20 cellular contexts compared by ENCODE assay signal in the genomic region with DNA sequence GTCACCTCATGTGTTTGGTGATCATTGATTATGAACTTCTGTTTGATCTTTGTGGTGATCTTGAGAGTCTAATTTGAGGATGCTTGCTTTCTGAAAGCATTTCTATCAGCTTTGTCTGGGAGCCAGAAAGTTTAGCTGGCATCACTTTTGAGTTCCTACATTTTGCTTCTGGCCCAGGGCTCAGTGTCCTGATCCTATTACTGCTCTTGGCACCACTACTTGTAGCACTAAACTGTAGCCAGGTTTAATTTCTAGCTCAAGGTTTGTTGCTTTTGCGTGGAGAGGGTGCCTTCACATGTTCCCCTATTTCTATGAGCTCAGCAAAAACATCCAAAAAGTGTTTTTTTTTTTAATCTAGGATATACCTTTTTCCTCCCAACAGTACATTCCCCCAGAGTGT. TPM values are rescaled to one million over a fixed set of nuclear protein-coding genes. Genes with fewer than 3 reads are reported as not detected.
DNase-seq lines count a peak whose midpoint lies in the region; ATAC-seq, FAIRE-seq and TF ChIP-seq lines count a peak whose summit lies in the region.
"Had no signal": no experiment of that assay in that cellular context is flagged by ENCODE, and none has a peak within 500 bp of the region (broad histone marks: within the 10 kb centered on the region; RNA-seq: fewer than 3 reads in every experiment).

No MANE protein-coding gene starts in this region.

- intact Hi-C loops in Right ventricle myocardium superior (cut with DNase I) = no loop called here
- intact Hi-C loops in right cardiac atrium (cut with DNase I) = no loop called here
- intact Hi-C loops in IMR-90 (cut with micrococcal nuclease) = loop anchor here (10.0 kb wide), 1 partner anchor 578 kb away; no protein-coding TSS in a partner anchor
- intact Hi-C loops in K562 (cut with micrococcal nuclease) = loop anchor here (10.0 kb wide), 1 partner anchor 292 kb away; no protein-coding TSS in a partner anchor

- CTCF ChIA-PET in IMR-90 (lab: Yijun Ruan, JAX) = interaction anchor here (0.9 kb wide), 1 partner anchor 106 kb away, joined by 3 read pairs; no protein-coding TSS in a partner anchor
- CTCF ChIA-PET in K562 (lab: Yijun Ruan, JAX; ENCODE audit: low intra/inter-chr PET ratio) = interaction anchor here (1.5 kb wide), 1 partner anchor 106 kb away, joined by 5 read pairs; no protein-coding TSS in a partner anchor

- H2BK120ac ChIP-seq in IMR-90 (ENCODE audit: low read depth, low read length) (no peak overlapping the region), trophoblast cell (ENCODE audit: insufficient read depth, low read length, poor library complexity) (no peak overlapping the region)

- no peak overlapping the region for H4K5ac ChIP-seq in IMR-90 (ENCODE audit: low read depth, low read length)

- dilution Hi-C loops in IMR-90 (cut with HindIII; ENCODE audit: low sequenced_read_pairs, unreplicated experiment) = no loop called here

- H3K56ac ChIP-seq in IMR-90 (ENCODE audit: extremely low read depth, insufficient read depth, low read length) = no peak overlapping the region

- H3K79me1 ChIP-seq in IMR-90 (ENCODE audit: low read depth in 1 of 2, low read length in 2 of 2) = peaks cover 12 to 52% of the 10 kb centered on the region in 2 experiments
- H3K79me1 ChIP-seq in trophoblast cell (ENCODE audit: low read length) = no peaks in the 10 kb centered on the region

- no peak overlapping the region for H2BK20ac ChIP-seq in IMR-90 (ENCODE audit: low read depth, low read length)

- H3K79me2 ChIP-seq in K562 (ENCODE audit: control insufficient read depth, insufficient read depth, low read length) (peaks cover 93% of the 10 kb centered on the region), trophoblast cell (ENCODE audit: control insufficient read depth, insufficient read depth, low read length, poor library complexity) (peaks cover 1% of the 10 kb centered on the region)

- WGBS in right cardiac atrium = 75% methylated on average over 1 of the region's 1 CpG
- WGBS in IMR-90 (ENCODE audit: extremely low coverage in 2 of 2, insufficient read length in 1 of 2), 2 experiments = no CpG with 5 or more reads among the region's 1 CpG
- 100% methylated on average over 1 of the region's 1 CpG for WGBS in K562 (ENCODE audit: insufficient coverage, low coverage, missing lambda C conversion rate)
- WGBS in trophoblast cell (ENCODE audit: extremely low coverage, insufficient coverage, insufficient read length) = no CpG with 5 or more reads among the region's 1 CpG

- H3K9ac ChIP-seq in IMR-90 (ENCODE audit: low read depth, low read length) = no peak overlapping the region
- H3K9ac ChIP-seq in K562 (ENCODE audit: insufficient read depth in 1 of 2, low read depth in 2 of 2, low read length in 2 of 2) = no peak overlapping the region
- no peak overlapping the region for H3K9ac ChIP-seq in trophoblast cell (ENCODE audit: low read length)
- H3K9ac ChIP-seq: GM23248 had no signal

- DNase-seq in Right ventricle myocardium superior = no peak
- DNase-seq in right cardiac atrium = no peak
- DNase-seq in IMR-90 = no peak
- DNase-seq in K562 (ENCODE audit: extremely low read depth in 1 of 4, low spot score in 3 of 4) = no peak
- DNase-seq in trophoblast cell = no peak
- DNase-seq in 8988T = no peak
- no peak for DNase-seq in RKO (ENCODE audit: low spot score)
- DNase-seq: ACHN; BE2C; C1 segment of cervical spinal cord; Caco-2; CD4-positive, alpha-beta T cell; DMS79 treated with DMSO at 0.1 percent for 48 hours; GM23248; KBM-7 had no signal

- POLR2A ChIA-PET in IMR-90 (lab: Charles Lee; ENCODE audit: unreplicated experiment) = no interaction called here
- POLR2A ChIA-PET in K562 (lab: Yijun Ruan, JAX) = interaction anchor here (0.6 to 1.8 kb wide), 6 partner anchors 13 to 416 kb away, joined by 3 to 5 read pairs (median 3); no protein-coding TSS in a partner anchor

- H3K4me3 ChIP-seq in right cardiac atrium (ENCODE audit: low read length) = no peak overlapping the region
- H3K4me3 ChIP-seq in IMR-90 (ENCODE audit: insufficient read depth, low read depth, low read length) = no peak overlapping the region
- no peak overlapping the region for H3K4me3 ChIP-seq in K562
- H3K4me3 ChIP-seq in trophoblast cell (ENCODE audit: low read depth, low read length) = no peak overlapping the region
- H3K4me3 ChIP-seq: GM23248, HAP-1 had no signal

- no peak overlapping the region for H3K18ac ChIP-seq in IMR-90 (ENCODE audit: low read depth, low read length)
- no peak overlapping the region for H3K18ac ChIP-seq in trophoblast cell (ENCODE audit: low read length)

- TF ChIP-seq EP300 in K562 (IDR thresholded peaks at IDR 0.05; ENCODE audit: low read length) = no peak

- H2AK5ac ChIP-seq in IMR-90 (ENCODE audit: low read depth, low read length) (no peak overlapping the region), trophoblast cell (ENCODE audit: low read length) (no peak overlapping the region)

- H3K9me3 ChIP-seq in right cardiac atrium (ENCODE audit: control insufficient read depth, low read length) = no peaks in the 10 kb centered on the region
- H3K9me3 ChIP-seq in IMR-90 (ENCODE audit: control insufficient read depth, insufficient read depth, low read length) = no peaks in the 10 kb centered on the region
- no peaks in the 10 kb centered on the region for H3K9me3 ChIP-seq in K562 (replicated peaks; ENCODE audit: control insufficient read depth, insufficient read depth, low read depth, low read length)
- no peaks in the 10 kb centered on the region for H3K9me3 ChIP-seq in trophoblast cell (ENCODE audit: insufficient read depth, low read depth, low read length)
- H3K9me3 ChIP-seq: BE2C, Caco-2, HAP-1 had no signal

- H4K20me1 ChIP-seq in IMR-90 (ENCODE audit: insufficient read depth, low read length) (peaks cover 81% of the 10 kb centered on the region), K562 (replicated peaks; ENCODE audit: control insufficient read depth, insufficient read depth, low read length) (peaks cover 19% of the 10 kb centered on the region)

- ATAC-seq in Right ventricle myocardium superior (ENCODE audit: poor library complexity) (peak; percentile 55), right cardiac atrium (no peak), IMR-90 (ENCODE audit: low read depth) (no peak), K562 (no peak), GM18909 (IDR thresholded peaks at IDR 0.05; ENCODE audit: poor library complexity, unreplicated experiment) (no peak)

- FAIRE-seq in K562 (lab: Jason Lieb, UNC) = no peak
- FAIRE-seq: A204.1, D721Med, GM19239 had no signal

- BruUV-seq in IMR-90 (replicated peaks; lab: Mats Ljungman, UMichigan) = no TSS peak
- BruUV-seq in K562 (replicated peaks; lab: Mats Ljungman, UMichigan) = no TSS peak

- H2BK5ac ChIP-seq in IMR-90 (ENCODE audit: low read depth, low read length, poor library complexity, severe bottlenecking) (no peak overlapping the region), trophoblast cell (ENCODE audit: low read depth, low read length, poor library complexity) (no peak overlapping the region)

- H3K4me2 ChIP-seq in IMR-90 (ENCODE audit: low read depth, low read length) = no peak overlapping the region
- no peak overlapping the region for H3K4me2 ChIP-seq in K562 (ENCODE audit: insufficient read depth, low read length)
- no peak overlapping the region for H3K4me2 ChIP-seq in trophoblast cell (ENCODE audit: low read length)

- H2AFZ ChIP-seq in IMR-90 (replicated peaks; ENCODE audit: low read length, poor library complexity) (no peak overlapping the region), K562 (ENCODE audit: low read depth, low read length) (no peak overlapping the region), trophoblast cell (ENCODE audit: insufficient read depth, low read length, poor library complexity) (no peak overlapping the region)
- H2AFZ ChIP-seq: GM23248 had no signal

- H2BK12ac ChIP-seq in trophoblast cell (ENCODE audit: low read length) = no peak overlapping the region

- no peak overlapping the region for H2BK15ac ChIP-seq in IMR-90 (ENCODE audit: low read depth, low read length)

- H3K4me1 ChIP-seq in right cardiac atrium (ENCODE audit: control insufficient read depth, insufficient read depth, low read length) (peaks cover 5% of the 10 kb centered on the region), IMR-90 (ENCODE audit: control insufficient read depth, insufficient read depth, low read length) (peaks cover 4% of the 10 kb centered on the region; the same call in 1 of the 2 replicates), K562 (replicated peaks in 1 of 2; ENCODE audit: control insufficient read depth in 2 of 2, insufficient read depth in 2 of 2, low read length in 2 of 2) (peaks cover 7 to 30% of the 10 kb centered on the region in 2 experiments; a peak in 4 of 5 replicates), trophoblast cell (ENCODE audit: control insufficient read depth in 1 of 2, insufficient read depth in 2 of 2, low read length in 2 of 2) (no peaks in the 10 kb centered on the region)
- H3K4me1 ChIP-seq: BE2C, HAP-1 had no signal

- no peak overlapping the region for H3K4ac ChIP-seq in IMR-90 (ENCODE audit: low read depth, low read length)
- H3K4ac ChIP-seq in trophoblast cell (ENCODE audit: low read depth, low read length) = peak overlapping the region; percentile 91

- H3K27me3 ChIP-seq in right cardiac atrium (ENCODE audit: control insufficient read depth, insufficient read depth) = no peaks in the 10 kb centered on the region
- H3K27me3 ChIP-seq in IMR-90 (ENCODE audit: control insufficient read depth, insufficient read depth, low read length) = no peaks in the 10 kb centered on the region
- no peaks in the 10 kb centered on the region for H3K27me3 ChIP-seq in K562 (ENCODE audit: control insufficient read depth in 2 of 2, insufficient read depth in 2 of 2, low read length in 2 of 2)
- no peaks in the 10 kb centered on the region for H3K27me3 ChIP-seq in trophoblast cell (ENCODE audit: insufficient read depth, low read length)
- H3K27me3 ChIP-seq: BE2C had no signal

- H4K91ac ChIP-seq in IMR-90 (ENCODE audit: insufficient read depth, low read depth, low read length) (no peak overlapping the region), trophoblast cell (ENCODE audit: low read depth, low read length) (no peak overlapping the region)

- no peak overlapping the region for H4K8ac ChIP-seq in IMR-90 (ENCODE audit: low read depth in 2 of 2, low read length in 2 of 2)
- no peak overlapping the region for H4K8ac ChIP-seq in trophoblast cell (ENCODE audit: low read depth, low read length)

- H3K23ac ChIP-seq in IMR-90 (ENCODE audit: low read depth, low read length) = peak overlapping the region; percentile 29; the same call in 1 of the 2 replicates
- H3K23ac ChIP-seq in trophoblast cell (ENCODE audit: low read length) = no peak overlapping the region

- H3K27ac ChIP-seq in right cardiac atrium (ENCODE audit: low read length) (no peak overlapping the region), IMR-90 (ENCODE audit: insufficient read depth, low read length) (no peak overlapping the region), K562 (ENCODE audit: extremely low read depth, low read depth, low read length) (no peak overlapping the region), trophoblast cell (ENCODE audit: low read depth, low read length) (no peak overlapping the region)
- H3K27ac ChIP-seq: GM23248 had no signal

- no peak for TF ChIP-seq RAD21 in IMR-90 (IDR thresholded peaks at IDR 0.05; ENCODE audit: low read length)
- no peak for TF ChIP-seq RAD21 in K562 (CRISPR knock-in tag; conservative IDR thresholded peaks at IDR 0.05 in 1 of 2, IDR thresholded peaks at IDR 0.05 in 1 of 2)

- H3K9me1 ChIP-seq in IMR-90 (ENCODE audit: insufficient read depth, low read length) (peaks cover 8% of the 10 kb centered on the region), K562 (ENCODE audit: control insufficient read depth, insufficient read depth, low read length) (peaks cover 4% of the 10 kb centered on the region)

- no peak for TF ChIP-seq POLR2A in IMR-90 (IDR thresholded peaks at IDR 0.05; ENCODE audit: low read depth, low read length)
- no peak for TF ChIP-seq POLR2A in K562 (conservative IDR thresholded peaks at IDR 0.05)

- TF ChIP-seq CTCF in IMR-90 (conservative IDR thresholded peaks at IDR 0.05; ENCODE audit: low read depth, low read length) (no peak), K562 (IDR thresholded peaks at IDR 0.05 in 2 of 3, conservative IDR thresholded peaks at IDR 0.05 in 1 of 3; ENCODE audit: insufficient read depth in 2 of 3, low read depth in 1 of 3, low read length in 3 of 3) (no peak)

- H3K14ac ChIP-seq in IMR-90 (replicated peaks; ENCODE audit: low read depth, low read length) (no peak overlapping the region), trophoblast cell (ENCODE audit: low read length) (no peak overlapping the region)

- no peak overlapping the region for H4K12ac ChIP-seq in trophoblast cell (ENCODE audit: low read depth, low read length)

- H2AK9ac ChIP-seq in IMR-90 (replicated peaks; ENCODE audit: low read depth, low read length, poor library complexity) = no peak overlapping the region

- in situ Hi-C loops in IMR-90 (cut with MboI; ENCODE audit: low sequenced_read_pairs) = no loop called here
- in situ Hi-C loops in K562 (cut with MboI) = loop anchor here (10.0 kb wide), 1 partner anchor 108 kb away; no protein-coding TSS in a partner anchor

- H3K36me3 ChIP-seq in IMR-90 (ENCODE audit: control insufficient read depth, insufficient read depth, low read length) = 0 out of 2 replicates have a peak, but pooled peaks cover 1% of the 10 kb centered on the region
- peaks cover 4% of the 10 kb centered on the region; the same call in 1 of the 3 replicates for H3K36me3 ChIP-seq in K562 (ENCODE audit: control insufficient read depth, insufficient read depth, low read length)
- no peaks in the 10 kb centered on the region for H3K36me3 ChIP-seq in trophoblast cell (ENCODE audit: control insufficient read depth in 1 of 2, insufficient read depth in 2 of 2, low read length in 2 of 2)
- H3K36me3 ChIP-seq: BE2C, HAP-1 had no signal

RNA-seq across cellular contexts. Expression of a gene that starts 9.3 kb away (rescaled TPM):
- 36.3 TPM for total RNA-seq in Right ventricle myocardium superior
- 10 to 100 TPM; 62.5 to 77.8 (median 70.9) TPM for total RNA-seq in right cardiac atrium
- 17.9 TPM for polyA plus RNA-seq in right cardiac atrium
- total RNA-seq in IMR-90 (2012; rRNA removed) = 293 and 332 TPM in 2 replicates
- 87.8 and 96.7 TPM in 2 replicates for polyA plus RNA-seq in IMR-90 (2012; rRNA removed)
- polyA plus RNA-seq in IMR-90 (2012; cell fraction: cytosol; rRNA removed) = 32.2 and 56.2 TPM in 2 replicates
- 132 and 279 TPM in 2 replicates for polyA plus RNA-seq in IMR-90 (2012; cell fraction: nucleus; rRNA removed; ENCODE audit: low replicate concordance)
- 68.3 and 340 TPM in 2 replicates for total RNA-seq in K562 (2011; cell fraction: chromatin; rRNA removed; ENCODE audit: low replicate concordance)
- 36.7 and 62.0 TPM in 2 replicates for total RNA-seq in K562 (2011; cell fraction: nucleolus; rRNA removed)
- total RNA-seq in K562 (2011; cell fraction: nucleoplasm; rRNA removed) = 111 and 148 TPM in 2 replicates
- 92.0 and 120 TPM in 2 replicates for total RNA-seq in K562 (2014; rRNA removed)
- total RNA-seq in K562 (2014; rRNA removed; fragmentation: Illumina TruSeq; extraction: Trizol) = 76.9 and 79.7 TPM in 2 replicates
- 78.7 and 84.1 TPM in 2 replicates for total RNA-seq in K562 (2015; rRNA removed; fragmentation: Illumina TruSeq; extraction: Trizol)
- total RNA-seq in K562 (2021) = 70.2 and 72.3 TPM in 2 replicates
- 50.9 and 55.2 TPM in 2 replicates for polyA plus RNA-seq in K562 (2011; rRNA removed)
- polyA plus RNA-seq in K562 (2011; cell fraction: cytosol; rRNA removed) = 23.6 and 27.3 TPM in 2 replicates
- polyA plus RNA-seq in K562 (2011; cell fraction: nucleus; rRNA removed) = 76.0 and 95.6 TPM in 2 replicates
- 39.0 and 63.6 TPM in 2 replicates for polyA plus RNA-seq in K562 (2012)
- 55.2 and 59.5 TPM in 2 replicates for polyA plus RNA-seq in K562 (2014; fragmentation: Illumina TruSeq; extraction: Trizol)
- 10 to 100 TPM; 17.5 to 20.2 TPM for polyA plus RNA-seq in K562 (2014; fragmentation: Nextera tagmentation; extraction: Ambion mirVana)
- polyA plus RNA-seq in K562 (2014; rRNA removed) = 43.8 and 45.5 TPM in 2 replicates
- 113 and 162 TPM in 2 replicates for polyA minus RNA-seq in K562 (2011; rRNA and poly(A)+ RNA removed)
- 61.4 and 64.4 TPM in 2 replicates for polyA minus RNA-seq in K562 (2011; cell fraction: cytosol; rRNA and poly(A)+ RNA removed)
- 81.3 and 164 TPM in 2 replicates for polyA minus RNA-seq in K562 (2011; cell fraction: nucleus; rRNA and poly(A)+ RNA removed)
- 106 and 108 TPM in 2 replicates for polyA plus RNA-seq in trophoblast cell (2013)

RNA-seq across cellular contexts. Expression of a gene that starts 9.5 kb away (rescaled TPM):
- 34.0 TPM for total RNA-seq in Right ventricle myocardium superior
- 10 to 100 TPM; 34.5 to 42.5 (median 37.8) TPM for total RNA-seq in right cardiac atrium
- 50.8 TPM for polyA plus RNA-seq in right cardiac atrium
- total RNA-seq in IMR-90 (2012; rRNA removed) = 4.1 and 5.6 TPM in 2 replicates
- 11.0 and 15.4 TPM in 2 replicates for polyA plus RNA-seq in IMR-90 (2012; rRNA removed)
- polyA plus RNA-seq in IMR-90 (2012; cell fraction: cytosol; rRNA removed) = 3.0 and 3.6 TPM in 2 replicates
- 4.1 and 6.8 TPM in 2 replicates for polyA plus RNA-seq in IMR-90 (2012; cell fraction: nucleus; rRNA removed; ENCODE audit: low replicate concordance)
- total RNA-seq in K562 (2011; cell fraction: chromatin; rRNA removed; ENCODE audit: low replicate concordance) = 14.7 and 23.3 TPM in 2 replicates
- total RNA-seq in K562 (2011; cell fraction: nucleolus; rRNA removed) = 11.3 and 13.5 TPM in 2 replicates
- total RNA-seq in K562 (2011; cell fraction: nucleoplasm; rRNA removed) = 22.6 and 23.7 TPM in 2 replicates
- 18.3 and 23.3 TPM in 2 replicates for total RNA-seq in K562 (2014; rRNA removed)
- 33.9 and 41.4 TPM in 2 replicates for total RNA-seq in K562 (2014; rRNA removed; fragmentation: Illumina TruSeq; extraction: Trizol)
- 28.6 and 35.6 TPM in 2 replicates for total RNA-seq in K562 (2015; rRNA removed; fragmentation: Illumina TruSeq; extraction: Trizol)
- 26.3 and 33.2 TPM in 2 replicates for total RNA-seq in K562 (2021)
- polyA plus RNA-seq in K562 (2011; rRNA removed) = 61.5 and 72.1 TPM in 2 replicates
- polyA plus RNA-seq in K562 (2011; cell fraction: cytosol; rRNA removed) = 19.3 and 44.8 TPM in 2 replicates
- polyA plus RNA-seq in K562 (2011; cell fraction: nucleus; rRNA removed) = 16.6 and 25.9 TPM in 2 replicates
- polyA plus RNA-seq in K562 (2012) = 35.4 and 65.1 TPM in 2 replicates
- polyA plus RNA-seq in K562 (2014; fragmentation: Illumina TruSeq; extraction: Trizol) = 40.8 and 50.0 TPM in 2 replicates
- polyA plus RNA-seq in K562 (2014; fragmentation: Nextera tagmentation; extraction: Ambion mirVana) = 100 to 1,000 TPM; 108 to 122 TPM
- polyA plus RNA-seq in K562 (2014; rRNA removed) = 25.7 and 36.0 TPM in 2 replicates
- polyA minus RNA-seq in K562 (2011; rRNA and poly(A)+ RNA removed) = 20.4 and 27.9 TPM in 2 replicates
- polyA minus RNA-seq in K562 (2011; cell fraction: cytosol; rRNA and poly(A)+ RNA removed) = 6.1 and 13.9 TPM in 2 replicates
- polyA minus RNA-seq in K562 (2011; cell fraction: nucleus; rRNA and poly(A)+ RNA removed) = 9.2 and 12.9 TPM in 2 replicates
- polyA plus RNA-seq in trophoblast cell (2013) = 22.4 and 23.0 TPM in 2 replicates

Comparison
In these comparisons a context has a peak if more than half of its experiments do, and no peak if none do; other contexts are left out.
1. intact Hi-C loops: an anchor here in IMR-90 (10.0 kb wide) and K562 (10.0 kb wide); none called in Right ventricle myocardium superior and right cardiac atrium.